9 cellular contexts compared by ENCODE assay signal in the genomic region with DNA sequence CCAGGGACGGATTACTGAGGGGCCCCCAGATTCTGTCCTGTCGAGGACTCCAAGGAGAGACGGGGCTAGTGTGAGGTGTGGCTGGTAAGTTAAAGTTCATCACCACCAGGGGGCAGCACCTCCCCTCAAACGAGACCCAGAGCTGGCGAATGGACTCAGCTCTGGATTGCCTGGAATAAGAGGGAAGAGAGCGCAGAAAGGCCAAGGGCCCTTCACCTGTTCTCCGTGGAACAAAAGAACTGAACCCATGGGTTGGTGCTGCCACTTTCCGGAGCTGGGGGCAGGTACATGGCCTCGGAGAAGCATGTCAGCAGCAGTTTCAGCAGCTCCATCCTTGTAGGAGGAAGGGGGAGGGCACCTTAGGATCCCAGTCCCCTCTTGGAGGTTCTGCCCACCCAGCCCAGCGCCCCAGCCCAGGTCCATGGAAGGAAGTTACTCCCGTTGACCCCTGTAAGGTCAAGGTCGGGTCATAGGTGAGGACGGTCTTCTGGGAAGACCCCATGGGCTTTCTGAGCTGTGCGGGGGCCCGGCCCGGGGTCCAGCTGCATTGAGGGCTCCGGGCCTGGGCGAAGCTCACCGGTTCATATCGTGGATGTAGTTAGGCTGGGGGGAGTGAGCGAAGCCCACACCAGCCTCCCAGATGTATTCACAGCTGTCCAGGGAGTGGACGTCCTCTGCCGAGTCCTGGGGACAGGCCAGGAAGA. TPM values are rescaled to one million over a fixed set of nuclear protein-coding genes. Genes with fewer than 3 reads are reported as not detected.
DNase-seq lines count a peak whose midpoint lies in the region; ATAC-seq and TF ChIP-seq lines count a peak whose summit lies in the region.
"Had no signal": no experiment of that assay in that cellular context is flagged by ENCODE, and none has a peak within 500 bp of the region (broad histone marks: within the 10 kb centered on the region; RNA-seq: fewer than 3 reads in every experiment).

No MANE protein-coding gene starts in this region.

- no peaks in the 10 kb centered on the region for H3K79me2 ChIP-seq in neural cell (replicated peaks; ENCODE audit: insufficient read depth, low read length)

- H3K36me3 ChIP-seq in neural cell (ENCODE audit: insufficient read depth, low read length) = no peaks in the 10 kb centered on the region

- H3K27ac Mint-ChIP-seq in activated T-cell treated with anti-CD3 and anti-CD28 coated beads, Interleukin-2, amount 50 U/mL, for 72 hours = no peak overlapping the region

- no peaks in the 10 kb centered on the region for H4K20me1 ChIP-seq in neural cell (ENCODE audit: insufficient read depth)

- no peak overlapping the region for H3K9ac ChIP-seq in neural cell (ENCODE audit: low read length)

- H2AFZ ChIP-seq in neural cell (ENCODE audit: low read depth, low read length) = no peak overlapping the region

- H3K4me3 Mint-ChIP-seq in activated T-cell treated with anti-CD3 and anti-CD28 coated beads, Interleukin-2, amount 50 U/mL, for 72 hours = no peak overlapping the region
- H3K4me3 Mint-ChIP-seq: activated naive CD8-positive, alpha-beta T cell had no signal

- H3K4me2 ChIP-seq in neural cell (ENCODE audit: low read length) = no peak overlapping the region

- peak; percentile 89 for TF ChIP-seq RAD21 in neural cell (conservative IDR thresholded peaks at IDR 0.05)

- H3K4me1 Mint-ChIP-seq in activated T-cell treated with anti-CD3 and anti-CD28 coated beads, Interleukin-2, amount 50 U/mL, for 72 hours (ENCODE audit: low read depth) = peaks cover 5% of the 10 kb centered on the region

- no peaks in the 10 kb centered on the region for H3K9me2 ChIP-seq in neural cell (ENCODE audit: insufficient read depth, low read length)

- no peaks in the 10 kb centered on the region for H3K36me3 Mint-ChIP-seq in activated T-cell treated with anti-CD3 and anti-CD28 coated beads, Interleukin-2, amount 50 U/mL, for 72 hours (ENCODE audit: insufficient read depth in 2 of 2)
- H3K36me3 Mint-ChIP-seq: activated naive CD8-positive, alpha-beta T cell had no signal

- H3K4me3 ChIP-seq in LNCaP clone FGC (ENCODE audit: low read depth, low read length) = no peak overlapping the region
- H3K4me3 ChIP-seq in fibroblast of mammary gland (ENCODE audit: control insufficient read depth, low read depth, low read length) = no peak overlapping the region
- no peak overlapping the region for H3K4me3 ChIP-seq in neural cell (ENCODE audit: low read length)

- TF ChIP-seq CTCF in LNCaP clone FGC (IDR thresholded peaks at IDR 0.05; ENCODE audit: control insufficient read depth, extremely low read depth, insufficient read depth) (peak; percentile 75), fibroblast of mammary gland (conservative IDR thresholded peaks at IDR 0.05; ENCODE audit: control insufficient read depth, insufficient read depth, low read depth, low read length) (peak; percentile 65), neural cell (IDR thresholded peaks at IDR 0.05; ENCODE audit: poor library complexity, severe bottlenecking) (peak; percentile 87)

- peak; percentile 96 for DNase-seq in DMS53 (lab: John Stamatoyannopoulos, UW)
- peak; percentile 56 for DNase-seq in LNCaP clone FGC (ENCODE audit: low read depth)
- peak; percentile 83 for DNase-seq in RKO (ENCODE audit: low spot score)
- peak; percentile 84 to 89 for DNase-seq in activated T-cell treated with anti-CD3 and anti-CD28 coated beads, Interleukin-2, amount 50 U/mL, for 72 hours
- DNase-seq in fibroblast of mammary gland (ENCODE audit: low read depth) = peak; percentile 83
- DNase-seq in stimulated activated naive CD4-positive, alpha-beta T cell treated with Interleukin-2 at 50 U/mL for 16 hours (lab: John Stamatoyannopoulos, UW) = peak; percentile 73

- no peaks in the 10 kb centered on the region for H3K27me3 ChIP-seq in neural cell (ENCODE audit: insufficient read depth, low read depth, low read length)

- TF ChIP-seq EP300 in neural cell (conservative IDR thresholded peaks at IDR 0.05; ENCODE audit: poor library complexity, severe bottlenecking) = no peak

- no peaks in the 10 kb centered on the region for H3K9me3 ChIP-seq in neural cell (ENCODE audit: low read length)

- no peaks in the 10 kb centered on the region for H3K9me3 Mint-ChIP-seq in activated T-cell treated with anti-CD3 and anti-CD28 coated beads, Interleukin-2, amount 50 U/mL, for 72 hours

- ATAC-seq in activated T-cell treated with anti-CD3 and anti-CD28 coated beads, Interleukin-2, amount 50 U/mL, for 72 hours (replicated peaks in 1 of 2) = peak; percentile 74 to 78
- ATAC-seq in GM21723 (IDR thresholded peaks at IDR 0.05; ENCODE audit: unreplicated experiment) = no peak

- no peaks in the 10 kb centered on the region for H3K27me3 Mint-ChIP-seq in activated T-cell treated with anti-CD3 and anti-CD28 coated beads, Interleukin-2, amount 50 U/mL, for 72 hours (ENCODE audit: low read depth)
- H3K27me3 Mint-ChIP-seq: activated naive CD8-positive, alpha-beta T cell had no signal

- H3K27ac ChIP-seq in neural cell (ENCODE audit: low read length) = no peak overlapping the region

- no peaks in the 10 kb centered on the region for H3F3A ChIP-seq in neural cell (ENCODE audit: insufficient read depth, low read length, poor library complexity, severe bottlenecking)

TF ChIP-seq in neural cell, 6 proteins besides CTCF, POLR2A, EP300 and RAD21:
- peak; percentile 11 for TF ChIP-seq REST (IDR thresholded peaks at IDR 0.05; ENCODE audit: borderline replicate concordance)
- no peak for TF ChIP-seq MXI1 (conservative IDR thresholded peaks at IDR 0.05; ENCODE audit: poor library complexity, severe bottlenecking)
- TF ChIP-seq SMC3 (conservative IDR thresholded peaks at IDR 0.05; ENCODE audit: poor library complexity) = peak; percentile 88

RNA-seq across cellular contexts. Expression of gene HID1, which starts 10.8 kb away (rescaled TPM):
- total RNA-seq in activated T-cell treated with anti-CD3 and anti-CD28 coated beads, Interleukin-2, amount 50 U/mL, for 72 hours = 1 to 10 TPM; 7.3 to 7.4 TPM
- polyA plus RNA-seq in neural cell = 26.6 and 29.8 TPM in 2 replicates
- polyA minus RNA-seq in neural cell = 32.8 and 42.6 TPM in 2 replicates

RNA-seq across cellular contexts. Expression of gene CDR2L, which starts 25.6 kb away (rescaled TPM):
- total RNA-seq in activated T-cell treated with anti-CD3 and anti-CD28 coated beads, Interleukin-2, amount 50 U/mL, for 72 hours = under 1 TPM; 0.56 to 0.72 TPM
- 8.1 and 8.3 TPM in 2 replicates for polyA plus RNA-seq in neural cell
- 11.9 and 12.3 TPM in 2 replicates for polyA minus RNA-seq in neural cell

RNA-seq across cellular contexts. Expression of gene OTOP3, which starts 26.1 kb away (rescaled TPM):
- total RNA-seq in activated T-cell treated with anti-CD3 and anti-CD28 coated beads, Interleukin-2, amount 50 U/mL, for 72 hours = not detected
- not detected in 2 replicates for polyA plus RNA-seq in neural cell
- polyA minus RNA-seq in neural cell = not detected in 2 replicates

RNA-seq across cellular contexts. Expression of gene OTOP2, which starts 37.7 kb away (rescaled TPM):
- total RNA-seq in activated T-cell treated with anti-CD3 and anti-CD28 coated beads, Interleukin-2, amount 50 U/mL, for 72 hours = not detected
- not detected in 2 replicates for polyA plus RNA-seq in neural cell
- polyA minus RNA-seq in neural cell = not detected in 2 replicates

RNA-seq across cellular contexts. Expression of gene USH1G, which starts 38.8 kb away (rescaled TPM):
- total RNA-seq in activated T-cell treated with anti-CD3 and anti-CD28 coated beads, Interleukin-2, amount 50 U/mL, for 72 hours = not detected
- polyA plus RNA-seq in neural cell = not detected in 2 replicates
- 0.35 TPM in 1 of 2 replicates, not detected in the other for polyA minus RNA-seq in neural cell
